12 cellular contexts compared by ENCODE assay signal in the genomic region with DNA sequence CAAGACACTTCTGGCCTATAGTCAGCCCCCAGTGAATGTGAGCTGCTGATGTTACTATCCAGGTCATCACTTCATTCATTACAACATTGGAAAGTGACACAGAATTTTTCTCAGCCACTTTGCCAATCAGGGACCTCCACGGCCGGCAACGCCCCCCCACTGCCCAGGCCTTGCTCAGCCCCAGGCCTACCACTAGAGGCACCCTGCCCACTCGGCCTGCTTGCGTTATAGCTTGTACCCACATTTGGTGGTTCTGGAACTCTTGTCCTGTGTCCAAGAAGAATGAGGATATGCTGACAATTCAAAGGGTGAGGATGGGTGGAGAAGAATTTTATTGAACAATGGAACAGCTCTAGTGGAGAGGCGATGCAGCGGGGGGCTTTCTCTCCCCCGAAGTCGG.
DNase-seq lines count a peak whose midpoint lies in the region; ATAC-seq and TF ChIP-seq lines count a peak whose summit lies in the region.
"Had no signal": no experiment of that assay in that cellular context is flagged by ENCODE, and none has a peak within 500 bp of the region (broad histone marks: within the 10 kb centered on the region; RNA-seq: fewer than 3 reads in every experiment).

No MANE protein-coding gene starts in this region.

- CTCF ChIA-PET in CD8-positive, alpha-beta memory T cell (lab: Charles Lee): interaction anchor here (0.9 kb wide), 1 partner anchor 105 kb away, joined by 3 read pairs; no protein-coding TSS in a partner anchor

- peaks cover 5% of the 10 kb centered on the region for H3K4me1 Mint-ChIP-seq in stimulated activated naive CD8-positive, alpha-beta T cell treated with anti-CD3 and anti-CD28 coated beads, Interleukin-15, amount 100 ng/mL, for 72 hours
- H3K4me1 Mint-ChIP-seq in CD8-positive, alpha-beta memory T cell: peaks cover 0 to 4% (median 3%) of the 10 kb centered on the region in 3 donors
- H3K4me1 Mint-ChIP-seq: activated B cell treated with CpG ODN at 0.5 μM for 24 hours had no signal

- no peaks in the 10 kb centered on the region for H3K4me1 ChIP-seq in RWPE2 (ENCODE audit: insufficient read depth, poor library complexity, severe bottlenecking)
- H3K4me1 ChIP-seq in colonic mucosa: no peaks in the 10 kb centered on the region
- no peaks in the 10 kb centered on the region for H3K4me1 ChIP-seq in CD8-positive, alpha-beta memory T cell (ENCODE audit: insufficient read depth, low read length)

- H3K36me3 ChIP-seq in RWPE2 (ENCODE audit: low read depth): no peaks in the 10 kb centered on the region
- no peaks in the 10 kb centered on the region for H3K36me3 ChIP-seq in colonic mucosa
- H3K36me3 ChIP-seq in CD8-positive, alpha-beta memory T cell (ENCODE audit: insufficient read depth, low read length): no peaks in the 10 kb centered on the region

- no peak overlapping the region for H3K27ac Mint-ChIP-seq in stimulated activated naive CD8-positive, alpha-beta T cell treated with anti-CD3 and anti-CD28 coated beads, Interleukin-15, amount 100 ng/mL, for 72 hours
- no peak overlapping the region for H3K27ac Mint-ChIP-seq in CD8-positive, alpha-beta memory T cell
- H3K27ac Mint-ChIP-seq: activated B cell treated with CpG ODN at 0.5 μM for 24 hours; activated naive CD8-positive, alpha-beta T cell had no signal

- H3K27me3 ChIP-seq in RWPE2 (ENCODE audit: insufficient read depth, poor library complexity, severe bottlenecking) (no peaks in the 10 kb centered on the region), colonic mucosa (no peaks in the 10 kb centered on the region)
- no peaks in the 10 kb centered on the region for H3K27me3 ChIP-seq in CD8-positive, alpha-beta memory T cell (ENCODE audit: insufficient read depth, low read length, poor library complexity, severe bottlenecking)

- intact Hi-C loops in colonic mucosa (cut with DNase I): no loop called here

- ATAC-seq in stimulated activated naive CD8-positive, alpha-beta T cell treated with anti-CD3 and anti-CD28 coated beads, Interleukin-15, Interleukin-2, amounts not matched to agents 100 U/mL and 50 U/mL, for 24 hours: no peak
- no peak for ATAC-seq in stimulated activated naive CD8-positive, alpha-beta T cell treated with anti-CD3 and anti-CD28 coated beads, Interleukin-15, amount 100 ng/mL, for 72 hours
- no peak for ATAC-seq in RWPE2 (ENCODE audit: low read depth)
- no peak for ATAC-seq in HG02840 (IDR thresholded peaks at IDR 0.05; ENCODE audit: low FRiP score, unreplicated experiment)
- ATAC-seq: left colon had no signal

- DNase-seq in stimulated activated naive CD8-positive, alpha-beta T cell treated with anti-CD3 and anti-CD28 coated beads, Interleukin-15, Interleukin-2, amounts not matched to agents 100 U/mL and 50 U/mL, for 24 hours: peak; percentile 21
- no peak for DNase-seq in stimulated activated naive CD8-positive, alpha-beta T cell treated with anti-CD3 and anti-CD28 coated beads, Interleukin-15, amount 100 ng/mL, for 72 hours
- DNase-seq in RWPE2 (ENCODE audit: low spot score) (no peak), foreskin fibroblast (no peak), NCI-H446 (lab: John Stamatoyannopoulos, UW) (no peak), colonic mucosa (no peak)
- DNase-seq in CD8-positive, alpha-beta memory T cell: no peak
- DNase-seq: activated B cell treated with CpG ODN at 0.5 μM for 24 hours, left colon had no signal

- H3K4me3 ChIP-seq in RWPE2 (ENCODE audit: severe bottlenecking) (no peak overlapping the region), foreskin fibroblast (ENCODE audit: low read depth in 1 of 2, low read length in 2 of 2) (no peak overlapping the region), colonic mucosa (no peak overlapping the region)
- no peak overlapping the region for H3K4me3 ChIP-seq in CD8-positive, alpha-beta memory T cell (ENCODE audit: low read length)

- no peaks in the 10 kb centered on the region for H3K36me3 Mint-ChIP-seq in CD8-positive, alpha-beta memory T cell

- no peak overlapping the region for H3K27ac ChIP-seq in RWPE2 (ENCODE audit: poor library complexity, severe bottlenecking)
- H3K27ac ChIP-seq in colonic mucosa: no peak overlapping the region
- H3K27ac ChIP-seq in CD8-positive, alpha-beta memory T cell (ENCODE audit: low read depth, low read length): no peak overlapping the region
- H3K27ac ChIP-seq: HL-60 had no signal

- H3K27me3 Mint-ChIP-seq in stimulated activated naive CD8-positive, alpha-beta T cell treated with anti-CD3 and anti-CD28 coated beads, Interleukin-15, amount 100 ng/mL, for 72 hours: no peaks in the 10 kb centered on the region
- H3K27me3 Mint-ChIP-seq in CD8-positive, alpha-beta memory T cell: no peaks in the 10 kb centered on the region
- H3K27me3 Mint-ChIP-seq: activated B cell treated with CpG ODN at 0.5 μM for 24 hours; activated naive CD8-positive, alpha-beta T cell had no signal

- H3K9me3 Mint-ChIP-seq in stimulated activated naive CD8-positive, alpha-beta T cell treated with anti-CD3 and anti-CD28 coated beads, Interleukin-15, amount 100 ng/mL, for 72 hours: no peaks in the 10 kb centered on the region
- H3K9me3 Mint-ChIP-seq in CD8-positive, alpha-beta memory T cell: no peaks in the 10 kb centered on the region
- H3K9me3 Mint-ChIP-seq: activated B cell treated with CpG ODN at 0.5 μM for 24 hours had no signal

- TF ChIP-seq CTCF in RWPE2 (IDR thresholded peaks at IDR 0.05; ENCODE audit: poor library complexity, severe bottlenecking): peak; percentile 23
- TF ChIP-seq CTCF in foreskin fibroblast (IDR thresholded peaks at IDR 0.05; ENCODE audit: low read depth, low read length): peak; percentile 20
- TF ChIP-seq CTCF in colonic mucosa (IDR thresholded peaks at IDR 0.05): no peak

- H3K4me3 Mint-ChIP-seq in stimulated activated naive CD8-positive, alpha-beta T cell treated with anti-CD3 and anti-CD28 coated beads, Interleukin-15, amount 100 ng/mL, for 72 hours: no peak overlapping the region
- no peak overlapping the region for H3K4me3 Mint-ChIP-seq in CD8-positive, alpha-beta memory T cell
- H3K4me3 Mint-ChIP-seq: activated B cell treated with CpG ODN at 0.5 μM for 24 hours; activated naive CD8-positive, alpha-beta T cell had no signal

- H3K9me3 ChIP-seq in RWPE2 (ENCODE audit: severe bottlenecking): no peaks in the 10 kb centered on the region
- no peaks in the 10 kb centered on the region for H3K9me3 ChIP-seq in colonic mucosa
- H3K9me3 ChIP-seq in CD8-positive, alpha-beta memory T cell (ENCODE audit: low read length): no peaks in the 10 kb centered on the region

- POLR2A ChIA-PET in CD8-positive, alpha-beta memory T cell (lab: Charles Lee): no interaction called here

- no peak overlapping the region for H3K9ac ChIP-seq in colonic mucosa (ENCODE audit: low read depth in 2 of 2, low read length in 2 of 2)
